In genomic region chr19:23986623-23987022, GRCh38 we compare ENCODE assay signal across 27 cellular contexts.
"Had no signal": no experiment of that assay in that cellular context is flagged by ENCODE, and none has a peak within 500 bp of the region (broad histone marks: within the 10 kb centered on the region; RNA-seq: fewer than 3 reads in every experiment).

No MANE protein-coding gene starts in this region.

- H3K27me3 ChIP-seq: neural progenitor cell, ovary, stomach, thyroid gland, tibial nerve, upper lobe of right lung, vagina had no signal

- ATAC-seq: naive thymus-derived CD8-positive, alpha-beta T cell; psoas muscle; right cardiac atrium; sciatic nerve; stimulated activated effector memory CD8-positive, alpha-beta T cell treated with anti-CD3 and anti-CD28 coated beads, Interleukin-12 subunit alpha, Interleukin-12 subunit beta, amount 100 ng/mL, for 72 hours; stimulated activated naive B cell treated with anti-CD40 and anti-IgM and Interleukin-4, amounts not matched to agents 10 μg/mL and 1 μg/mL and 100 μg/mL, for 72 hours; upper lobe of right lung had no signal

- H3K27ac Mint-ChIP-seq: naive thymus-derived CD8-positive, alpha-beta T cell; nephron; neural progenitor cell; progenitor cell of endocrine pancreas; stimulated activated effector memory CD8-positive, alpha-beta T cell treated with anti-CD3 and anti-CD28 coated beads, Interleukin-12 subunit alpha, Interleukin-12 subunit beta, amount 100 ng/mL, for 72 hours; stimulated activated naive B cell treated with anti-CD40 and anti-IgM and Interleukin-4, amounts not matched to agents 10 μg/mL and 1 μg/mL and 100 μg/mL, for 72 hours; stimulated activated naive CD8-positive, alpha-beta T cell treated with anti-CD3 and anti-CD28 coated beads, Interleukin-15, Interleukin-2, amounts not matched to agents 100 ng/mL and 50 ng/mL, for 24 hours; type B pancreatic cell had no signal

- H3K36me3 ChIP-seq: neural progenitor cell, ovary, stomach, thoracic aorta, thyroid gland, tibial nerve, upper lobe of right lung, vagina had no signal

- H3K79me2 ChIP-seq: parathyroid adenoma had no signal

- H3K4me1 Mint-ChIP-seq: nephron; neural progenitor cell; stimulated activated naive B cell treated with anti-CD40 and anti-IgM and Interleukin-4, amounts not matched to agents 10 μg/mL and 1 μg/mL and 100 μg/mL, for 72 hours had no signal

- H3K27me3 Mint-ChIP-seq: naive thymus-derived CD8-positive, alpha-beta T cell; progenitor cell of endocrine pancreas; stimulated activated naive B cell treated with anti-CD40 and anti-IgM and Interleukin-4, amounts not matched to agents 10 μg/mL and 1 μg/mL and 100 μg/mL, for 72 hours; stimulated activated naive CD8-positive, alpha-beta T cell treated with anti-CD3 and anti-CD28 coated beads, Interleukin-15, Interleukin-2, amounts not matched to agents 100 ng/mL and 50 ng/mL, for 24 hours; type B pancreatic cell had no signal

- H3K9ac ChIP-seq: neural progenitor cell, parathyroid adenoma had no signal

- DNase-seq: naive thymus-derived CD8-positive, alpha-beta T cell; occipital lobe; ovary; posterior cingulate gyrus; psoas muscle; right cardiac atrium; small intestine; stimulated activated CD4-positive, alpha-beta T cell treated with anti-CD3 and anti-CD28 coated beads, Interleukin-15, amount 100 ng/mL, for 24 hours; stimulated activated CD4-positive, alpha-beta T cell treated with anti-CD3 and anti-CD28 coated beads, Interleukin-2, amount 100 ng/mL, for 24 hours; stimulated activated CD4-positive, alpha-beta T cell treated with anti-CD3 and anti-CD28 coated beads, Interleukin-2, amount 100 ng/mL, for 48 hours; stimulated activated CD4-positive, alpha-beta T cell treated with anti-CD3 and anti-CD28 coated beads, Interleukin-4, amount 100 ng/mL, for 24 hours; stimulated activated naive B cell treated with anti-CD40 and anti-IgM and Interleukin-4, amounts not matched to agents 10 μg/mL and 1 μg/mL and 100 μg/mL, for 72 hours; stimulated activated naive CD4-positive, alpha-beta T cell treated with Interleukin-2 at 50 U/mL for 16 hours; stomach; thyroid gland; upper lobe of right lung had no signal

- FAIRE-seq: small intestine had no signal

- H2AFZ ChIP-seq: neural progenitor cell, parathyroid adenoma had no signal

- H3K4me2 ChIP-seq: neural progenitor cell had no signal

- H3K27ac ChIP-seq: neural progenitor cell, ovary, parathyroid adenoma, psoas muscle, stomach, thoracic aorta, thyroid gland, tibial nerve, upper lobe of right lung, vagina had no signal

- H3K9me3 ChIP-seq: ovary, psoas muscle, stomach, thoracic aorta, thyroid gland, tibial nerve, upper lobe of right lung had no signal

- H3K4me3 Mint-ChIP-seq: naive thymus-derived CD8-positive, alpha-beta T cell; nephron; neural progenitor cell; stimulated activated effector memory CD8-positive, alpha-beta T cell treated with anti-CD3 and anti-CD28 coated beads, Interleukin-12 subunit alpha, Interleukin-12 subunit beta, amount 100 ng/mL, for 72 hours; stimulated activated naive B cell treated with anti-CD40 and anti-IgM and Interleukin-4, amounts not matched to agents 10 μg/mL and 1 μg/mL and 100 μg/mL, for 72 hours; stimulated activated naive CD8-positive, alpha-beta T cell treated with anti-CD3 and anti-CD28 coated beads, Interleukin-15, Interleukin-2, amounts not matched to agents 100 ng/mL and 50 ng/mL, for 24 hours; type B pancreatic cell had no signal

- H3K9me3 Mint-ChIP-seq: stimulated activated effector memory CD8-positive, alpha-beta T cell treated with anti-CD3 and anti-CD28 coated beads, Interleukin-12 subunit alpha, Interleukin-12 subunit beta, amount 100 ng/mL, for 72 hours; stimulated activated naive B cell treated with anti-CD40 and anti-IgM and Interleukin-4, amounts not matched to agents 10 μg/mL and 1 μg/mL and 100 μg/mL, for 72 hours had no signal

- H3K4me3 ChIP-seq: neural progenitor cell, ovary, psoas muscle, stomach, thoracic aorta, thyroid gland, tibial nerve, upper lobe of right lung, vagina had no signal

- H3K4me1 ChIP-seq: neural progenitor cell, psoas muscle, stomach, thyroid gland, tibial nerve, upper lobe of right lung, vagina had no signal

- H3K36me3 Mint-ChIP-seq: neural progenitor cell; stimulated activated effector memory CD8-positive, alpha-beta T cell treated with anti-CD3 and anti-CD28 coated beads, Interleukin-12 subunit alpha, Interleukin-12 subunit beta, amount 100 ng/mL, for 72 hours; stimulated activated naive B cell treated with anti-CD40 and anti-IgM and Interleukin-4, amounts not matched to agents 10 μg/mL and 1 μg/mL and 100 μg/mL, for 72 hours; type B pancreatic cell had no signal
